In the genomic region with DNA sequence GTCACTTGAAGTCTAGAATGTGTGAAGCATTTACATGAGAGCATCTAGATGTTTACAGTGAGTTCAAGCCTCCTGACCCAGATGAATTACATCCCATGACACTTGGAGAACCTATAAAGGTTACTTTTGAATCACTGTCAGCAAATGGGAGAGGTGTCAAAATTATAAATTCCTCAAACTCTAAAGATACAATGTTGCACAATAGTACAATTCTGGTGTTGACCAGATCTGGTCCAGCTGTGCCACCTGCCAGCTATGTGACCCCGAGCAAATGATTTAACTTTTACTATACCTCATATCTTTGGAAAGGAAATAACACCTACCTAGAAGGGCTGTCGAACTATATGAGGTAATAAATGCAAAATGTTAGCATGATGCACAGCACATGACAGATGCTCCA, we compare ENCODE assay signal across 26 cellular contexts.
"Had no signal": no experiment of that assay in that cellular context is flagged by ENCODE, and none has a peak within 500 bp of the region (broad histone marks: within the 10 kb centered on the region; RNA-seq: fewer than 3 reads in every experiment).

No MANE protein-coding gene starts in this region.

- H3K4me3 ChIP-seq: SJSA1, SK-N-MC had no signal

- H3K27ac ChIP-seq: HL-60, KMS-11, SJSA1, SK-N-MC had no signal

- H3K4me1 ChIP-seq: SJSA1 had no signal

- DNase-seq: MV-4-11, NCI-H1048, NCI-H1105, NCI-H1417, NCI-H1436 treated with DMSO at 0.1 percent for 48 hours, NCI-H1694, NCI-H1930, NCI-H2081, NCI-H2107, NCI-H2227 treated with DMSO at 0.1 percent for 48 hours, NCI-H446, NCI-H510A, NCI-H524 treated with DMSO at 0.1 percent for 48 hours, NCI-H69, NCI-H774, Right ventricle myocardium superior, RPMI8226, SIG-M5, SW 1271, T-cell had no signal

- H3K27me3 Mint-ChIP-seq: T-cell had no signal

- H3K9me3 ChIP-seq: SJSA1 had no signal

- H3K9me3 Mint-ChIP-seq: T-cell had no signal

- H3K4me3 Mint-ChIP-seq: T-cell had no signal

- ATAC-seq: T-cell had no signal

- H3K27me3 ChIP-seq: SJSA1 had no signal

- FAIRE-seq: HTR-8/SVneo, RCC 7860 had no signal

- H3K4me2 ChIP-seq: KMS-11 had no signal

- H3K9ac ChIP-seq: KMS-11 had no signal
